1 cellular context compared by ENCODE assay signal in genomic region chr9:129692534-129692933, GRCh38.
TF ChIP-seq lines count a peak whose summit lies in the region.

No MANE protein-coding gene starts in this region.

TF ChIP-seq in K562, 482 proteins besides CTCF, POLR2A, EP300 and RAD21:
- TF ChIP-seq RBM25 (IDR thresholded peaks at IDR 0.05; ENCODE audit: low read depth, low read length, severe bottlenecking) (peak; percentile 75), KDM1A (IDR thresholded peaks at IDR 0.05) (peak; percentile 7 to 56; a peak in 2 of 4 replicates), ZNF146 (CRISPR knock-in tag; IDR thresholded peaks at IDR 0.05; ENCODE audit: unreplicated experiment) (peak; percentile 97), BCOR (IDR thresholded peaks at IDR 0.05) (peak; percentile 83), CREB5 (CRISPR knock-in tag; IDR thresholded peaks at IDR 0.05) (no peak)
